Comparison of ENCODE assay signal across 8 cellular contexts in genomic region chr11:70270104-70270876, GRCh38. TPM values are rescaled to one million over a fixed set of nuclear protein-coding genes. Genes with fewer than 3 reads are reported as not detected.
DNase-seq lines count a peak whose midpoint lies in the region; ATAC-seq lines count a peak whose summit lies in the region.

Gene PPFIA1 (plus strand): TSS chr11:70270690. CDS start chr11:70272173, 1,483 bp downstream.

- no peak within 1 kb of the TSS for H2AK5ac ChIP-seq in mesendoderm (ENCODE audit: low read length)

- peak within 1 kb of the TSS; percentile 97 for H3K56ac ChIP-seq in mesendoderm (ENCODE audit: low read length)

- H2BK120ac ChIP-seq in mesendoderm (ENCODE audit: low read depth, low read length): peak within 1 kb of the TSS; percentile 46

- H3K4ac ChIP-seq in mesendoderm (ENCODE audit: low read depth, low read length): peak within 1 kb of the TSS; percentile 89

- peaks cover 15% of the 10 kb centered on the region for H3K4me1 ChIP-seq in endocrine pancreas (ENCODE audit: control insufficient read depth, insufficient read depth, low read length)
- peaks cover 4% of the 10 kb centered on the region for H3K4me1 ChIP-seq in mesendoderm (ENCODE audit: control insufficient read depth, low read depth, low read length)

- H3K36me3 ChIP-seq in endocrine pancreas (ENCODE audit: control insufficient read depth, insufficient read depth, low read length) (peaks cover 2% of the 10 kb centered on the region), mesendoderm (ENCODE audit: control insufficient read depth, insufficient read depth, low read length) (peaks cover 11% of the 10 kb centered on the region)

- no peak within 1 kb of the TSS for H3K23ac ChIP-seq in mesendoderm (ENCODE audit: low read length)

- H3K4me2 ChIP-seq in mesendoderm (ENCODE audit: low read length): peak within 1 kb of the TSS; percentile 89

- peaks cover 16% of the 10 kb centered on the region for H3K79me1 ChIP-seq in mesendoderm (ENCODE audit: low read length)

- peaks cover 35% of the 10 kb centered on the region for H3K79me2 ChIP-seq in mesendoderm (ENCODE audit: control insufficient read depth, insufficient read depth, low read length)

- WGBS in mesendoderm (ENCODE audit: extremely low coverage, insufficient coverage, low lambda C conversion rate): no CpG with 5 or more reads among the region's 99 CpGs

- H3K9me3 ChIP-seq in endocrine pancreas (ENCODE audit: control insufficient read depth, low read length): no peaks in the 10 kb centered on the region

- H2BK15ac ChIP-seq in mesendoderm (replicated peaks; ENCODE audit: low read depth): no peak within 1 kb of the TSS

- H2BK5ac ChIP-seq in mesendoderm (ENCODE audit: low read length): peak within 1 kb of the TSS; percentile 85

- H3K4me3 ChIP-seq in endocrine pancreas (ENCODE audit: control insufficient read depth, insufficient read depth, low read length) (peak within 1 kb of the TSS; percentile 61), mesendoderm (ENCODE audit: low read length) (peak within 1 kb of the TSS; percentile 82)

- no peak within 1 kb of the TSS for H4K8ac ChIP-seq in mesendoderm (ENCODE audit: low read depth, low read length)

- no peaks in the 10 kb centered on the region for H3K27me3 ChIP-seq in endocrine pancreas (ENCODE audit: control insufficient read depth, insufficient read depth, low read length)
- H3K27me3 ChIP-seq in mesendoderm (ENCODE audit: insufficient read depth, low read length, poor library complexity): no peaks in the 10 kb centered on the region

- H3K18ac ChIP-seq in mesendoderm (ENCODE audit: low read length): peak within 1 kb of the TSS; percentile 88

- peak within 1 kb of the TSS; percentile 79 for H3K9ac ChIP-seq in endocrine pancreas (ENCODE audit: control insufficient read depth, insufficient read depth, low read length)
- H3K9ac ChIP-seq in mesendoderm (ENCODE audit: low read length): peak within 1 kb of the TSS; percentile 97

- in situ Hi-C loops in Caki2 (cut with HindIII; ENCODE audit: low pct_unique_long_range_greater_than_20kb, low sequenced_read_pairs): no loop called here

- ATAC-seq in GM21381 (IDR thresholded peaks at IDR 0.05; ENCODE audit: unreplicated experiment): peak; percentile 94

- no peak within 1 kb of the TSS for H4K5ac ChIP-seq in mesendoderm (ENCODE audit: low read length)

- peak within 1 kb of the TSS; percentile 85 for H3K27ac ChIP-seq in mesendoderm (ENCODE audit: low read depth, low read length)

- DNase-seq in Caki2 (ENCODE audit: low read depth) (peak; percentile 93), HUDEP-2 (lab: John Stamatoyannopoulos, UW; ENCODE audit: unreplicated experiment in 76 of 76) (peak in 75 of 76 experiments; percentile 28 to 94 (median 87)), NOMO-1 treated with DMSO at 0.1 percent for 48 hours (lab: John Stamatoyannopoulos, UW; ENCODE audit: unreplicated experiment) (peak; percentile 90), mesendoderm (peak; percentile 98)
- DNase-seq in activated CD8-positive, alpha-beta memory T cell treated with anti-CD3 and anti-CD28 coated beads for 48 hours (ENCODE audit: low read depth in 2 of 3, low spot score in 2 of 3): peak; percentile 87 to 88 (median 88)
- peak; percentile 93 for DNase-seq in stimulated activated CD8-positive, alpha-beta memory T cell treated with anti-CD3 and anti-CD28 coated beads, Interleukin-12 subunit alpha, Interleukin-12 subunit beta, amount 100 ng/mL, for 4 hours (ENCODE audit: low read depth)

RNA-seq across cellular contexts. Expression of gene PPFIA1, which starts in this region (rescaled TPM):
- 20.5 and 30.0 TPM in 2 replicates for total RNA-seq in Caki2 (2014; rRNA removed; shearing (Covaris generic); ENCODE audit: low replicate concordance)
- 43.8 TPM for polyA plus RNA-seq in mesendoderm (2013, experiment 1 of 2)
- 45.8 TPM for polyA plus RNA-seq in mesendoderm (2013, experiment 2 of 2)

Comparison
In these comparisons a context has a peak if more than half of its experiments do, and no peak if none do; other contexts are left out.
1. Peak in every context shown above with its lines: DNase-seq, ATAC-seq, H3K4me3 ChIP-seq and H3K27ac ChIP-seq.